16 cellular contexts compared by ENCODE assay signal in genomic region chr12:64105026-64105425, GRCh38.
"Had no signal": no experiment of that assay in that cellular context is flagged by ENCODE, and none has a peak within 500 bp of the region (broad histone marks: within the 10 kb centered on the region; RNA-seq: fewer than 3 reads in every experiment).

No MANE protein-coding gene starts in this region.

- H3K4me1 ChIP-seq: right atrium auricular region had no signal

- H3K27me3 ChIP-seq: right atrium auricular region, tibial nerve had no signal

- H3K4me3 ChIP-seq: coronary artery, lung, right atrium auricular region, tibial nerve had no signal

- DNase-seq: activated CD4-positive, alpha-beta T cell treated with anti-CD3 and anti-CD28 coated beads for 4 hours; activated CD4-positive, alpha-beta T cell treated with anti-CD3 and anti-CD28 coated beads, Interleukin-2, amount 50 U/mL, for 48 hours; activated naive CD4-positive, alpha-beta T cell treated with Interleukin-2 at 50 U/mL for 16 hours; activated naive CD8-positive, alpha-beta T cell treated with anti-CD3 and anti-CD28 coated beads for 36 hours; activated T-cell treated with anti-CD3 and anti-CD28 coated beads, Interleukin-2, amount 50 U/mL, for 48 hours; cerebellar nuclear complex; naive thymus-derived CD8-positive, alpha-beta T cell; stimulated activated CD4-positive, alpha-beta T cell treated with anti-CD3 and anti-CD28 coated beads, Interleukin-1b, Interleukin-23, amount 100 ng/mL, for 48 hours; substantia nigra; T1000 had no signal

- ATAC-seq: left lobe of liver; naive thymus-derived CD8-positive, alpha-beta T cell; WTC11 had no signal

- H3K27ac ChIP-seq: coronary artery, right atrium auricular region, tibial nerve had no signal

- H3K9me3 ChIP-seq: right atrium auricular region, tibial nerve had no signal
